25 cellular contexts compared by ENCODE assay signal in the genomic region with DNA sequence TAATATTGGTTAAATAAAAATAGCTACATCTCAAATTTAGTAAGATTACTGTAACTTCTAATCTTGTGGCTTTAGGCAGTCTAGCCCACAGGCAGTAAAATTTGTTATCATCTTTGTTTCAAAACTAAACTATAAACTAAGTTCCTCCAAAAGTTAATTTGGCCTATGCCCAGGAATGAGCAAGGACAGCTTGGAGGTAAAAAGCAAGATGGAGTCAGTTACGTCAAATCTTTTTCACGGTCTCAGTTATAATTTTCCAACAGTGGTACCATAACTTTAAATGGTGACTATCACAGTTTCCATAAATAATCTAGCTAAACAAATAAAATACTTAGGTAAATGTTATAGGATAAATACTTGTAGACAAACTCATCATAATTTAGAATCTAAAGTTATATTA.
"Had no signal": no experiment of that assay in that cellular context is flagged by ENCODE, and none has a peak within 500 bp of the region (broad histone marks: within the 10 kb centered on the region; RNA-seq: fewer than 3 reads in every experiment).

No MANE protein-coding gene starts in this region.

- H3K27ac ChIP-seq: neural progenitor cell, ovary, parathyroid adenoma, psoas muscle, right lobe of liver, sigmoid colon, stomach, thoracic aorta, thyroid gland, tibial nerve, upper lobe of left lung, vagina had no signal

- FAIRE-seq: urothelium cell line had no signal

- H3K4me1 ChIP-seq: parathyroid adenoma, psoas muscle, right lobe of liver, tibial nerve, upper lobe of left lung, vagina had no signal

- H3K4me3 ChIP-seq: neural progenitor cell, ovary, psoas muscle, right lobe of liver, sigmoid colon, stomach, thoracic aorta, thyroid gland, tibial nerve, upper lobe of left lung, vagina had no signal

- DNase-seq: natural killer cell; occipital lobe; ovary; posterior cingulate gyrus; psoas muscle; right cardiac atrium; right lobe of liver; sigmoid colon; stimulated activated CD4-positive, alpha-beta T cell treated with anti-CD3 and anti-CD28 coated beads, Interleukin-15, amount 100 ng/mL, for 24 hours; stimulated activated CD4-positive, alpha-beta T cell treated with anti-CD3 and anti-CD28 coated beads, Interleukin-2, amount 100 ng/mL, for 24 hours; stimulated activated CD4-positive, alpha-beta T cell treated with anti-CD3 and anti-CD28 coated beads, Interleukin-2, amount 100 ng/mL, for 48 hours; stimulated activated CD4-positive, alpha-beta T cell treated with anti-CD3 and anti-CD28 coated beads, Interleukin-4, amount 100 ng/mL, for 24 hours; stimulated activated naive B cell treated with anti-CD40 and anti-IgM and Interleukin-4, amounts not matched to agents 10 μg/mL and 1 μg/mL and 100 μg/mL, for 72 hours; stimulated activated naive CD4-positive, alpha-beta T cell treated with Interleukin-2 at 50 U/mL for 16 hours; stomach; thyroid gland; trophoblast cell; upper lobe of left lung had no signal

- H3K36me3 ChIP-seq: ovary, right lobe of liver, sigmoid colon, stomach, thoracic aorta, thyroid gland, tibial nerve, upper lobe of left lung, vagina had no signal

- H3K9me3 ChIP-seq: ovary, psoas muscle, right lobe of liver, sigmoid colon, thoracic aorta, thyroid gland, tibial nerve, vagina had no signal

- ATAC-seq: natural killer cell; psoas muscle; right cardiac atrium; right lobe of liver; stimulated activated effector memory CD8-positive, alpha-beta T cell treated with anti-CD3 and anti-CD28 coated beads, Interleukin-12 subunit alpha, Interleukin-12 subunit beta, amount 100 ng/mL, for 72 hours; stimulated activated naive B cell treated with anti-CD40 and anti-IgM and Interleukin-4, amounts not matched to agents 10 μg/mL and 1 μg/mL and 100 μg/mL, for 72 hours had no signal

- H3K27me3 ChIP-seq: neural progenitor cell, ovary, right lobe of liver, sigmoid colon, stomach, thyroid gland, tibial nerve, upper lobe of left lung, vagina had no signal
